In genomic region chr2:105553538-105554196, GRCh38 we compare ENCODE assay signal across 18 cellular contexts.
DNase-seq lines count a peak whose midpoint lies in the region; ATAC-seq and TF ChIP-seq lines count a peak whose summit lies in the region.
"Had no signal": no experiment of that assay in that cellular context is flagged by ENCODE, and none has a peak within 500 bp of the region (broad histone marks: within the 10 kb centered on the region; RNA-seq: fewer than 3 reads in every experiment).

No MANE protein-coding gene starts in this region.

- H3K4me1 ChIP-seq in MM.1S (ENCODE audit: low read length) (peaks cover 12% of the 10 kb centered on the region), lower lobe of right lung (peaks cover 5% of the 10 kb centered on the region)

- H3K4me2 ChIP-seq in MM.1S (ENCODE audit: low read depth, low read length): peak overlapping the region; percentile 7; the same call in 1 of the 2 replicates

- no peaks in the 10 kb centered on the region for H3K79me2 ChIP-seq in MM.1S (ENCODE audit: low read length)

- no peaks in the 10 kb centered on the region for H3K9me3 ChIP-seq in MM.1S (replicated peaks; ENCODE audit: insufficient read depth, low read length)
- no peaks in the 10 kb centered on the region for H3K9me3 ChIP-seq in lower lobe of right lung
- H3K9me3 ChIP-seq: gastroesophageal sphincter, SJCRH30 had no signal

- no peak overlapping the region for H2AFZ ChIP-seq in MM.1S (ENCODE audit: low read length)

- no peak overlapping the region for H3K27ac ChIP-seq in MM.1S (ENCODE audit: low read length)
- no peak overlapping the region for H3K27ac ChIP-seq in lower lobe of right lung
- H3K27ac ChIP-seq: coronary artery, gastroesophageal sphincter, SJCRH30 had no signal

- intact Hi-C loops in lower lobe of right lung (cut with DNase I): no loop called here

- DNase-seq in Daoy (ENCODE audit: low read depth): peak; percentile 9
- DNase-seq in MM.1S: peak; percentile 62
- DNase-seq in dermis blood vessel endothelial cell: peak; percentile 51
- DNase-seq in mesenteric fat pad (ENCODE audit: low spot score): peak; percentile 43
- DNase-seq in NCI-H1048 (lab: John Stamatoyannopoulos, UW): no peak
- no peak for DNase-seq in cerebellar nuclear complex (lab: John Stamatoyannopoulos, UW)
- DNase-seq in lower lobe of right lung: no peak
- DNase-seq in activated naive CD4-positive, alpha-beta T cell (lab: John Stamatoyannopoulos, UW): no peak
- DNase-seq: activated naive CD8-positive, alpha-beta T cell treated with anti-CD3 and anti-CD28 coated beads for 36 hours; C1 segment of cervical spinal cord; natural killer cell; NCI-H1436; NCI-H774; right cardiac atrium; SJCRH30; stimulated activated naive CD8-positive, alpha-beta T cell treated with anti-CD3 and anti-CD28 coated beads, Interleukin-15, Interleukin-2, amounts not matched to agents 100 U/mL and 50 U/mL, for 24 hours had no signal

- H3K4me3 ChIP-seq in MM.1S (ENCODE audit: low read length) (no peak overlapping the region), lower lobe of right lung (no peak overlapping the region)
- H3K4me3 ChIP-seq: coronary artery, gastroesophageal sphincter, SJCRH30 had no signal

- no peaks in the 10 kb centered on the region for H3K9me2 ChIP-seq in MM.1S (replicated peaks; ENCODE audit: insufficient read depth, low read length)

- H3K27me3 ChIP-seq in MM.1S (replicated peaks; ENCODE audit: insufficient read depth, low read length) (no peaks in the 10 kb centered on the region), lower lobe of right lung (ENCODE audit: low read depth) (no peaks in the 10 kb centered on the region)
- H3K27me3 ChIP-seq: gastroesophageal sphincter, SJCRH30 had no signal

- H4K20me1 ChIP-seq in MM.1S (ENCODE audit: insufficient read depth, low read length): no peaks in the 10 kb centered on the region

- H3K36me3 ChIP-seq in MM.1S (replicated peaks; ENCODE audit: insufficient read depth, low read length): no peaks in the 10 kb centered on the region
- H3K36me3 ChIP-seq in lower lobe of right lung: no peaks in the 10 kb centered on the region
- H3K36me3 ChIP-seq: gastroesophageal sphincter, SJCRH30 had no signal

- H3F3A ChIP-seq in MM.1S (ENCODE audit: insufficient read depth, low read length): no peaks in the 10 kb centered on the region

- no peak overlapping the region for H3K9ac ChIP-seq in MM.1S (ENCODE audit: low read length)

- no peak for ATAC-seq in lower lobe of right lung
- ATAC-seq: gastroesophageal sphincter; natural killer cell; right cardiac atrium; stimulated activated naive CD8-positive, alpha-beta T cell treated with anti-CD3 and anti-CD28 coated beads, Interleukin-15, Interleukin-2, amounts not matched to agents 100 U/mL and 50 U/mL, for 24 hours had no signal

- TF ChIP-seq CTCF in MM.1S (IDR thresholded peaks at IDR 0.05; ENCODE audit: low read length) (no peak), lower lobe of right lung (IDR thresholded peaks at IDR 0.05) (no peak)

Comparison
In these comparisons a context has a peak if more than half of its experiments do, and no peak if none do; other contexts are left out.
1. DNase-seq: peak in Daoy (single experiment), MM.1S (single experiment), dermis blood vessel endothelial cell (single experiment) and mesenteric fat pad (single experiment); none in NCI-H1048 (single experiment), cerebellar nuclear complex (0 of 2), lower lobe of right lung (single experiment) and activated naive CD4-positive, alpha-beta T cell (0 of 4).